Comparison of ENCODE assay signal across 8 cellular contexts in the genomic region with DNA sequence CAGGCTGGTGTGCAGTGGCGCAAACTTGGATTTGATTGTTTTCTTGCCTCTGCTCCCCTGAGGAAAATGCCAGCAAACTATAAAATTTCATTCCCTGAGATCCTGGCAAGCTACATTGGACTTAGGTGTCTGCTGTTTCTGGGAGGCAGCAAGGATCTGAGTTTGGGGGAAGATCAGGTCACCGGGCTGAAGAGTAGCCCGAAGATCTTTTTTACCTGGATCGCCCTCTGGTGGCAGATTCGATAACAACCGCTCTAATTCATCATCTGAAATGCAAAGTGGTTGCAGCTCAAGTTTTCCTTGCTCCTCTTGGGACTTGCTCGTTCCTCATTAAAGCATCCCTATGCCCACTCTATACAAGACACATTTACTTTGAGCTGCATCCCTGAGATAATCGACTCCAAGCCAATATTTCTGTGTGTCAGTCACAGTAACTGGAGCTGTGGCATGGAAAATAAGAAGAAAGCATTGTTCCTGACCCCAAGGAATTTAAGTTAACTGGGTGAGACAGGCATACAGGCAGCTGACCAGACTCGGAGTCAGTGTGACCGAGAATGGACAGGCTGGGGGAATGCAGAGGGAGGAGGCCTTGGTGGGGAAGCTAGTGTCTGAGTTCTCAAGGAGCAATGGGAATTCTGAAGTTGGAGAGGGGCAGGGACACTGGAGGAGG.
DNase-seq lines count a peak whose midpoint lies in the region; ATAC-seq and TF ChIP-seq lines count a peak whose summit lies in the region.

No MANE protein-coding gene starts in this region.

- intact Hi-C loops in Caco-2 (cut with micrococcal nuclease; ENCODE audit: unreplicated experiment) = loop anchor here (1.0 to 10.0 kb wide), 3 partner anchors 46 to 324 kb away; a partner anchor contains a TSS
- intact Hi-C loops in psoas muscle (cut with DNase I) = loop anchor here (1.0 to 10.0 kb wide), 2 partner anchors 243 to 244 kb away; no protein-coding TSS in a partner anchor

- H3K9me3 Mint-ChIP-seq in Caco-2 (ENCODE audit: unreplicated experiment) (no peaks in the 10 kb centered on the region), HFFc6 (no peaks in the 10 kb centered on the region)

- no peak overlapping the region for H3K27ac Mint-ChIP-seq in Caco-2 (ENCODE audit: unreplicated experiment)
- H3K27ac Mint-ChIP-seq in HFFc6 = no peak overlapping the region

- TF ChIP-seq POLR2A in GM18505 (IDR thresholded peaks at IDR 0.05; ENCODE audit: borderline replicate concordance, extremely low read depth, insufficient read depth, insufficient read length) = no peak

- CTCF ChIA-PET in Caco-2 (lab: Charles Lee) = interaction anchor here (0.6 to 2.5 kb wide), 12 partner anchors 12 to 322 kb away, joined by 3 to 25 read pairs (median 4); a partner anchor contains a TSS

- no peak overlapping the region for H3K27ac ChIP-seq in psoas muscle

- H3K27me3 ChIP-seq in Caco-2 (replicated peaks; ENCODE audit: control insufficient read depth, insufficient read depth, low read length) = 0 out of 2 replicates have a peak, but pooled peaks cover 1% of the 10 kb centered on the region
- H3K27me3 ChIP-seq in psoas muscle (ENCODE audit: insufficient read depth in 3 of 3, low read length in 2 of 3) = peaks cover 0 to 4% (median 0%) of the 10 kb centered on the region in 3 donors

- H3K4me3 ChIP-seq in Caco-2 (ENCODE audit: low read depth, low read length) (no peak overlapping the region), psoas muscle (no peak overlapping the region)

- BruUV-seq in Caco-2 (replicated peaks; lab: Mats Ljungman, UMichigan) = no TSS peak

- peaks cover under 1% of the 10 kb centered on the region for H3K4me1 Mint-ChIP-seq in Caco-2 (ENCODE audit: low read depth, unreplicated experiment)
- no peaks in the 10 kb centered on the region for H3K4me1 Mint-ChIP-seq in HFFc6 (ENCODE audit: low read depth)

- no peak overlapping the region for H3K4me3 Mint-ChIP-seq in Caco-2 (ENCODE audit: unreplicated experiment)
- no peak overlapping the region for H3K4me3 Mint-ChIP-seq in HFFc6

- H3K27me3 Mint-ChIP-seq in Caco-2 (ENCODE audit: insufficient read depth, unreplicated experiment) (peaks cover 7% of the 10 kb centered on the region), HFFc6 (ENCODE audit: insufficient read depth) (peaks cover 20% of the 10 kb centered on the region)

- peak; percentile 64 to 76 for DNase-seq in Caco-2
- DNase-seq in HFFc6 = peak; percentile 20
- DNase-seq in OCI-M2 (lab: John Stamatoyannopoulos, UW; ENCODE audit: unreplicated experiment) = peak; percentile 55
- DNase-seq in activated effector memory CD4-positive, alpha-beta T cell treated with Interleukin-2 at 50 U/mL for 16 hours = peak; percentile 5
- DNase-seq in germinal center (ENCODE audit: low spot score) = peak; percentile 39
- DNase-seq in psoas muscle = no peak

- H3K9me3 ChIP-seq in Caco-2 = no peaks in the 10 kb centered on the region
- no peaks in the 10 kb centered on the region for H3K9me3 ChIP-seq in psoas muscle

- POLR2A ChIA-PET in Caco-2 (lab: Charles Lee) = no interaction called here

- H3K4me1 ChIP-seq in Caco-2 (no peaks in the 10 kb centered on the region), psoas muscle (no peaks in the 10 kb centered on the region)

- H3K36me3 Mint-ChIP-seq in Caco-2 (ENCODE audit: insufficient read depth, unreplicated experiment) (no peaks in the 10 kb centered on the region), HFFc6 (ENCODE audit: low read depth) (no peaks in the 10 kb centered on the region)

- H3K36me3 ChIP-seq in Caco-2 (ENCODE audit: control insufficient read depth, insufficient read depth, low read length) = no peaks in the 10 kb centered on the region
- no peaks in the 10 kb centered on the region for H3K36me3 ChIP-seq in psoas muscle (ENCODE audit: insufficient read depth in 1 of 2, low read depth in 1 of 2)

- WGBS in psoas muscle, 3 donors = 11 to 14% (median 13%) methylated on average over 10 of the region's 10 CpGs

- peak; percentile 61 to 74 for TF ChIP-seq CTCF in Caco-2 (IDR thresholded peaks at IDR 0.05; ENCODE audit: insufficient read depth in 1 of 2, low read depth in 1 of 2, low read length in 1 of 2, severe bottlenecking in 1 of 2, unreplicated experiment in 1 of 2)
- TF ChIP-seq CTCF in HFFc6 (IDR thresholded peaks at IDR 0.05) = peak; percentile 89
- TF ChIP-seq CTCF in psoas muscle (IDR thresholded peaks at IDR 0.05) = peak; percentile 55

- ATAC-seq in psoas muscle (peak in 1 of 4 donors; percentile 58), GM21529 (IDR thresholded peaks at IDR 0.05; ENCODE audit: unreplicated experiment) (no peak), GM18505 (IDR thresholded peaks at IDR 0.05; ENCODE audit: unreplicated experiment) (no peak)

Comparison
In these comparisons a context has a peak if more than half of its experiments do, and no peak if none do; other contexts are left out.
1. DNase-seq: peak in Caco-2 (2 of 2), HFFc6 (single experiment), OCI-M2 (single experiment), activated effector memory CD4-positive, alpha-beta T cell treated with Interleukin-2 at 50 U/mL for 16 hours (single experiment) and germinal center (single experiment); none in psoas muscle (0 of 2).
2. Peak in every context shown above with its lines, with median percentiles within 50 percentile points of each other: CTCF ChIP-seq.